27 cellular contexts compared by ENCODE assay signal in the genomic region with DNA sequence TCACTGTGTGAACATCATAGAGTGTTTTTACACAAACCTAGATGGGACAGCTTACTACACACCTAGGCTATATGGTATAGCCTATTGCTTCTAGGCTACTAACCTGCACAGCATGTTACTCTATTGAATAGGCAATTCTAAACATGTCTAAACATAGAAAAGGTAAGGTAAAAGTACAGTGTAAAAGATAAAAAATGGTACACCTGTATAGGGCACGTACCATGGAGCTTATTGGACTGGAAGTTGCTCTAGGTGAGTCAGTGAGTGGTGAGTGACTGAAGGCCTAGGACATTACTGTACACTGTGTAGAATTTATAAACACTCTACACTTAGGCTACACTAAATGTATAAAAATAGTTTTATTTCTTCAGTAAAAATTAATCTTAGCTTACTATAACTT.
"Had no signal": no experiment of that assay in that cellular context is flagged by ENCODE, and none has a peak within 500 bp of the region (broad histone marks: within the 10 kb centered on the region; RNA-seq: fewer than 3 reads in every experiment).

No MANE protein-coding gene starts in this region.

- DNase-seq: IMR-90, Kasumi-1, KG1, MV-4-11, NCI-H1048, NCI-H1105, NCI-H1417, NCI-H1436 treated with DMSO at 0.1 percent for 48 hours, NCI-H1694, NCI-H187 treated with DMSO at 0.1 percent for 48 hours, NCI-H2081, NCI-H2107, NCI-H2171, NCI-H226, NCI-H446, NCI-H510A, NCI-H524 treated with DMSO at 0.1 percent for 48 hours, NCI-H69, NCI-H774, SHP77 treated with DMSO at 0.1 percent for 48 hours, SJCRH30, SW 1271, T-cell had no signal

- H3K4me1 ChIP-seq: SJCRH30 had no signal

- H3K4me3 ChIP-seq: SJCRH30 had no signal

- H3K36me3 ChIP-seq: SJCRH30 had no signal

- FAIRE-seq: HepG2 had no signal

- H3K27ac ChIP-seq: RWPE1, SJCRH30 had no signal

- H3K9me3 ChIP-seq: SJCRH30 had no signal

- H3K27me3 ChIP-seq: SJCRH30 had no signal

- ATAC-seq: HepG2, Panc1, Right ventricle myocardium inferior, T-cell had no signal
